In the genomic region with DNA sequence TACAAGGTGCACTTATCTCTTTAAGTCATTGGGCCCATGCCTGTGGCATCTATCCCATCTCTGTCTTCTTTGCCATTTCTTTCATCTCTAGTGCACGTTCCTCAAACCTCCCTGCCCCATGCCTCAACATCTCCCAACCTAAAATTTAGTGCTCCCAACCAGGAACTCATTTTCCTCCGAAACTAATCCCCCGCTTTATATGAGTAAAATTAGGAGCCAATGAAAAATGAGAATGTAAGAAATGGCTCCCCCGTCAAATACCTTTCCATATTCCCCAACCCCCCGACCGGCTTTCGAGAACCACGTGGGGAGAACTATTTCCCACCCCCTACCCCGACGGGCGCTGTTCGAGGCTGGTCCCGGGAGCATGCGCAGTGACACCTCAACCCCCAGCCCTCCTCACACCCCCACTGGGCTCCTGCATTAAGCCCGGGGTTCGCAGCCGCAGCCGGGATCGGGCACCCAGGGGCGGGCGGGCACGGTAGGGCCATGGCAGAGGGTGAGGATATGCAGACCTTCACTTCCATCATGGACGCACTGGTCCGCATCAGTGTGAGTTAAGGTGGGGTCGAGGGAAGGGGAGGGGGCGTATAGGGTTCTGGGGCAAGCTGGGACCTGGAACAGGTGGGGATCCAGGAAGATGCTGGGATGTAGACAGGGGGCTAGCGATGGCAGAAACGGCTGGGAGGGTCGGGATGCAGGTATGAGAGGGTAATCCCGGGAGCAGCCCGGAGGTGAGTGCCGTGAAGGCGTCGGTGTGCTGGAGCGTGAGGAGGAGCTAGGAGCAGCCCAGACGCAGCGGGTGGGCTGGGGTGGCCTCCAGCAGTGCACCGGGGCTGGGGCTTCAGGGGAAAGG, we compare ENCODE assay signal across 1 cellular context.
A peak's percentile ranks its signal among the peaks of the same experiment; 100 is the strongest.
TF ChIP-seq lines count a peak whose summit lies in the region.

A gene with protein sequence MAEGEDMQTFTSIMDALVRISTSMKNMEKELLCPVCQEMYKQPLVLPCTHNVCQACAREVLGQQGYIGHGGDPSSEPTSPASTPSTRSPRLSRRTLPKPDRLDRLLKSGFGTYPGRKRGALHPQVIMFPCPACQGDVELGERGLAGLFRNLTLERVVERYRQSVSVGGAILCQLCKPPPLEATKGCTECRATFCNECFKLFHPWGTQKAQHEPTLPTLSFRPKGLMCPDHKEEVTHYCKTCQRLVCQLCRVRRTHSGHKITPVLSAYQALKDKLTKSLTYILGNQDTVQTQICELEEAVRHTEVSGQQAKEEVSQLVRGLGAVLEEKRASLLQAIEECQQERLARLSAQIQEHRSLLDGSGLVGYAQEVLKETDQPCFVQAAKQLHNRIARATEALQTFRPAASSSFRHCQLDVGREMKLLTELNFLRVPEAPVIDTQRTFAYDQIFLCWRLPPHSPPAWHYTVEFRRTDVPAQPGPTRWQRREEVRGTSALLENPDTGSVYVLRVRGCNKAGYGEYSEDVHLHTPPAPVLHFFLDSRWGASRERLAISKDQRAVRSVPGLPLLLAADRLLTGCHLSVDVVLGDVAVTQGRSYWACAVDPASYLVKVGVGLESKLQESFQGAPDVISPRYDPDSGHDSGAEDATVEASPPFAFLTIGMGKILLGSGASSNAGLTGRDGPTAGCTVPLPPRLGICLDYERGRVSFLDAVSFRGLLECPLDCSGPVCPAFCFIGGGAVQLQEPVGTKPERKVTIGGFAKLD (plus strand): TSS at position 372 of the 856 bp plus-strand sequence. CDS start 118 bp downstream, at position 490.

TF ChIP-seq in HepG2, 621 proteins besides CTCF, POLR2A, EP300 and RAD21:
- TF ChIP-seq BRD4 (CRISPR knock-in tag; IDR thresholded peaks at IDR 0.05) (0 out of 2 replicates have a peak, but pooled peaks have one; percentile 14), NKX3-1 (CRISPR knock-in tag; IDR thresholded peaks at IDR 0.05) (0 out of 2 replicates have a peak, but pooled peaks have one; percentile 10), ZNF557 (CRISPR knock-in tag; IDR thresholded peaks at IDR 0.05) (no peak), KAT2B (IDR thresholded peaks at IDR 0.05; ENCODE audit: borderline replicate concordance, low read depth, low read length) (no peak), ZFP90 (CRISPR knock-in tag; IDR thresholded peaks at IDR 0.05; ENCODE audit: borderline replicate concordance) (no peak), ZNF296 (CRISPR knock-in tag; conservative IDR thresholded peaks at IDR 0.05) (no peak), ZBTB7A (CRISPR knock-in tag; IDR thresholded peaks at IDR 0.05) (no peak), ZNF790 (CRISPR knock-in tag; IDR thresholded peaks at IDR 0.05; ENCODE audit: borderline replicate concordance) (no peak), ZNF598 (CRISPR knock-in tag; IDR thresholded peaks at IDR 0.05; ENCODE audit: borderline replicate concordance) (no peak), ADNP (CRISPR knock-in tag; IDR thresholded peaks at IDR 0.05) (no peak), ARNT2 (CRISPR knock-in tag; IDR thresholded peaks at IDR 0.05; ENCODE audit: low read depth) (no peak), NCOA2 (CRISPR knock-in tag; IDR thresholded peaks at IDR 0.05) (no peak), SMYD3 (CRISPR knock-in tag; IDR thresholded peaks at IDR 0.05) (no peak), GABPB1 (CRISPR knock-in tag; IDR thresholded peaks at IDR 0.05) (no peak), MEF2D (CRISPR knock-in tag; IDR thresholded peaks at IDR 0.05) (no peak), ZNF260 (CRISPR knock-in tag; IDR thresholded peaks at IDR 0.05; ENCODE audit: borderline replicate concordance, low read depth) (no peak), ZNF350 (CRISPR knock-in tag; IDR thresholded peaks at IDR 0.05; ENCODE audit: borderline replicate concordance, low read depth) (no peak), ISL2 (CRISPR knock-in tag; IDR thresholded peaks at IDR 0.05) (no peak), YEATS2 (CRISPR knock-in tag; IDR thresholded peaks at IDR 0.05; ENCODE audit: borderline replicate concordance) (no peak), KDM4B (CRISPR knock-in tag; IDR thresholded peaks at IDR 0.05) (no peak)
- TF ChIP-seq, protein P1, sequence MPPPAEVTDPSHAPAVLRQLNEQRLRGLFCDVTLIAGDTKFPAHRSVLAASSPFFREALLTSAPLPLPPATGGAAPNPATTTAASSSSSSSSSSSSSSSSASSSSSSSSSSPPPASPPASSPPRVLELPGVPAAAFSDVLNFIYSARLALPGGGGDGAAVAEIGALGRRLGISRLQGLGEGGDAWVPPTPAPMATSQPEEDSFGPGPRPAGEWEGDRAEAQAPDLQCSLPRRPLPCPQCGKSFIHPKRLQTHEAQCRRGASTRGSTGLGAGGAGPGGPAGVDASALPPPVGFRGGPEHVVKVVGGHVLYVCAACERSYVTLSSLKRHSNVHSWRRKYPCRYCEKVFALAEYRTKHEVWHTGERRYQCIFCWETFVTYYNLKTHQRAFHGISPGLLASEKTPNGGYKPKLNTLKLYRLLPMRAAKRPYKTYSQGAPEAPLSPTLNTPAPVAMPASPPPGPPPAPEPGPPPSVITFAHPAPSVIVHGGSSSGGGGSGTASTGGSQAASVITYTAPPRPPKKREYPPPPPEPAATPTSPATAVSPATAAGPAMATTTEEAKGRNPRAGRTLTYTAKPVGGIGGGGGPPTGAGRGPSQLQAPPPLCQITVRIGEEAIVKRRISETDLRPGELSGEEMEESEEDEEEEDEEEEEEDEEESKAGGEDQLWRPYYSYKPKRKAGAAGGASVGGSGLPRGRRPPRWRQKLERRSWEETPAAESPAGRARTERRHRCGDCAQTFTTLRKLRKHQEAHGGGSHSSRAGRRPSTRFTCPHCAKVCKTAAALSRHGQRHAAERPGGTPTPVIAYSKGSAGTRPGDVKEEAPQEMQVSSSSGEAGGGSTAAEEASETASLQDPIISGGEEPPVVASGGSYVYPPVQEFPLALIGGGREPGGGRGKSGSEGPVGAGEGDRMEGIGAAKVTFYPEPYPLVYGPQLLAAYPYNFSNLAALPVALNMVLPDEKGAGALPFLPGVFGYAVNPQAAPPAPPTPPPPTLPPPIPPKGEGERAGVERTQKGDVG (CRISPR knock-in tag; IDR thresholded peaks at IDR 0.05; ENCODE audit: borderline replicate concordance) = no peak
- TF ChIP-seq, protein P2, sequence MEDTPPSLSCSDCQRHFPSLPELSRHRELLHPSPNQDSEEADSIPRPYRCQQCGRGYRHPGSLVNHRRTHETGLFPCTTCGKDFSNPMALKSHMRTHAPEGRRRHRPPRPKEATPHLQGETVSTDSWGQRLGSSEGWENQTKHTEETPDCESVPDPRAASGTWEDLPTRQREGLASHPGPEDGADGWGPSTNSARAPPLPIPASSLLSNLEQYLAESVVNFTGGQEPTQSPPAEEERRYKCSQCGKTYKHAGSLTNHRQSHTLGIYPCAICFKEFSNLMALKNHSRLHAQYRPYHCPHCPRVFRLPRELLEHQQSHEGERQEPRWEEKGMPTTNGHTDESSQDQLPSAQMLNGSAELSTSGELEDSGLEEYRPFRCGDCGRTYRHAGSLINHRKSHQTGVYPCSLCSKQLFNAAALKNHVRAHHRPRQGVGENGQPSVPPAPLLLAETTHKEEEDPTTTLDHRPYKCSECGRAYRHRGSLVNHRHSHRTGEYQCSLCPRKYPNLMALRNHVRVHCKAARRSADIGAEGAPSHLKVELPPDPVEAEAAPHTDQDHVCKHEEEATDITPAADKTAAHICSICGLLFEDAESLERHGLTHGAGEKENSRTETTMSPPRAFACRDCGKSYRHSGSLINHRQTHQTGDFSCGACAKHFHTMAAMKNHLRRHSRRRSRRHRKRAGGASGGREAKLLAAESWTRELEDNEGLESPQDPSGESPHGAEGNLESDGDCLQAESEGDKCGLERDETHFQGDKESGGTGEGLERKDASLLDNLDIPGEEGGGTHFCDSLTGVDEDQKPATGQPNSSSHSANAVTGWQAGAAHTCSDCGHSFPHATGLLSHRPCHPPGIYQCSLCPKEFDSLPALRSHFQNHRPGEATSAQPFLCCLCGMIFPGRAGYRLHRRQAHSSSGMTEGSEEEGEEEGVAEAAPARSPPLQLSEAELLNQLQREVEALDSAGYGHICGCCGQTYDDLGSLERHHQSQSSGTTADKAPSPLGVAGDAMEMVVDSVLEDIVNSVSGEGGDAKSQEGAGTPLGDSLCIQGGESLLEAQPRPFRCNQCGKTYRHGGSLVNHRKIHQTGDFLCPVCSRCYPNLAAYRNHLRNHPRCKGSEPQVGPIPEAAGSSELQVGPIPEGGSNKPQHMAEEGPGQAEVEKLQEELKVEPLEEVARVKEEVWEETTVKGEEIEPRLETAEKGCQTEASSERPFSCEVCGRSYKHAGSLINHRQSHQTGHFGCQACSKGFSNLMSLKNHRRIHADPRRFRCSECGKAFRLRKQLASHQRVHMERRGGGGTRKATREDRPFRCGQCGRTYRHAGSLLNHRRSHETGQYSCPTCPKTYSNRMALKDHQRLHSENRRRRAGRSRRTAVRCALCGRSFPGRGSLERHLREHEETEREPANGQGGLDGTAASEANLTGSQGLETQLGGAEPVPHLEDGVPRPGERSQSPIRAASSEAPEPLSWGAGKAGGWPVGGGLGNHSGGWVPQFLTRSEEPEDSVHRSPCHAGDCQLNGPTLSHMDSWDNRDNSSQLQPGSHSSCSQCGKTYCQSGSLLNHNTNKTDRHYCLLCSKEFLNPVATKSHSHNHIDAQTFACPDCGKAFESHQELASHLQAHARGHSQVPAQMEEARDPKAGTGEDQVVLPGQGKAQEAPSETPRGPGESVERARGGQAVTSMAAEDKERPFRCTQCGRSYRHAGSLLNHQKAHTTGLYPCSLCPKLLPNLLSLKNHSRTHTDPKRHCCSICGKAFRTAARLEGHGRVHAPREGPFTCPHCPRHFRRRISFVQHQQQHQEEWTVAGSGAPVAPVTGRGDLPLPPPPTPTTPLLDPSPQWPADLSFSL (CRISPR knock-in tag; IDR thresholded peaks at IDR 0.05) = no peak
- TF ChIP-seq, protein P3, sequence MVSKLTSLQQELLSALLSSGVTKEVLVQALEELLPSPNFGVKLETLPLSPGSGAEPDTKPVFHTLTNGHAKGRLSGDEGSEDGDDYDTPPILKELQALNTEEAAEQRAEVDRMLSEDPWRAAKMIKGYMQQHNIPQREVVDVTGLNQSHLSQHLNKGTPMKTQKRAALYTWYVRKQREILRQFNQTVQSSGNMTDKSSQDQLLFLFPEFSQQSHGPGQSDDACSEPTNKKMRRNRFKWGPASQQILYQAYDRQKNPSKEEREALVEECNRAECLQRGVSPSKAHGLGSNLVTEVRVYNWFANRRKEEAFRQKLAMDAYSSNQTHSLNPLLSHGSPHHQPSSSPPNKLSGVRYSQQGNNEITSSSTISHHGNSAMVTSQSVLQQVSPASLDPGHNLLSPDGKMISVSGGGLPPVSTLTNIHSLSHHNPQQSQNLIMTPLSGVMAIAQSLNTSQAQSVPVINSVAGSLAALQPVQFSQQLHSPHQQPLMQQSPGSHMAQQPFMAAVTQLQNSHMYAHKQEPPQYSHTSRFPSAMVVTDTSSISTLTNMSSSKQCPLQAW (CRISPR knock-in tag; IDR thresholded peaks at IDR 0.05) = 0 out of 2 replicates have a peak, but pooled peaks have one; percentile 5
- TF ChIP-seq, protein P4, sequence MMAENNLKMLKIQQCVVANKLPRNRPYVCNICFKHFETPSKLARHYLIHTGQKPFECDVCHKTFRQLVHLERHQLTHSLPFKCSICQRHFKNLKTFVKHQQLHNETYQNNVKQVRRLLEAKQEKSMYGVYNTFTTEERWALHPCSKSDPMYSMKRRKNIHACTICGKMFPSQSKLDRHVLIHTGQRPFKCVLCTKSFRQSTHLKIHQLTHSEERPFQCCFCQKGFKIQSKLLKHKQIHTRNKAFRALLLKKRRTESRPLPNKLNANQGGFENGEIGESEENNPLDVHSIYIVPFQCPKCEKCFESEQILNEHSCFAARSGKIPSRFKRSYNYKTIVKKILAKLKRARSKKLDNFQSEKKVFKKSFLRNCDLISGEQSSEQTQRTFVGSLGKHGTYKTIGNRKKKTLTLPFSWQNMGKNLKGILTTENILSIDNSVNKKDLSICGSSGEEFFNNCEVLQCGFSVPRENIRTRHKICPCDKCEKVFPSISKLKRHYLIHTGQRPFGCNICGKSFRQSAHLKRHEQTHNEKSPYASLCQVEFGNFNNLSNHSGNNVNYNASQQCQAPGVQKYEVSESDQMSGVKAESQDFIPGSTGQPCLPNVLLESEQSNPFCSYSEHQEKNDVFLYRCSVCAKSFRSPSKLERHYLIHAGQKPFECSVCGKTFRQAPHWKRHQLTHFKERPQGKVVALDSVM (CRISPR knock-in tag; IDR thresholded peaks at IDR 0.05) = no peak
- TF ChIP-seq, protein P5, sequence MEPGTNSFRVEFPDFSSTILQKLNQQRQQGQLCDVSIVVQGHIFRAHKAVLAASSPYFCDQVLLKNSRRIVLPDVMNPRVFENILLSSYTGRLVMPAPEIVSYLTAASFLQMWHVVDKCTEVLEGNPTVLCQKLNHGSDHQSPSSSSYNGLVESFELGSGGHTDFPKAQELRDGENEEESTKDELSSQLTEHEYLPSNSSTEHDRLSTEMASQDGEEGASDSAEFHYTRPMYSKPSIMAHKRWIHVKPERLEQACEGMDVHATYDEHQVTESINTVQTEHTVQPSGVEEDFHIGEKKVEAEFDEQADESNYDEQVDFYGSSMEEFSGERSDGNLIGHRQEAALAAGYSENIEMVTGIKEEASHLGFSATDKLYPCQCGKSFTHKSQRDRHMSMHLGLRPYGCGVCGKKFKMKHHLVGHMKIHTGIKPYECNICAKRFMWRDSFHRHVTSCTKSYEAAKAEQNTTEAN (CRISPR knock-in tag; conservative IDR thresholded peaks at IDR 0.05) = 0 out of 2 replicates have a peak, but pooled peaks have one; percentile 8
- TF ChIP-seq, protein P6, sequence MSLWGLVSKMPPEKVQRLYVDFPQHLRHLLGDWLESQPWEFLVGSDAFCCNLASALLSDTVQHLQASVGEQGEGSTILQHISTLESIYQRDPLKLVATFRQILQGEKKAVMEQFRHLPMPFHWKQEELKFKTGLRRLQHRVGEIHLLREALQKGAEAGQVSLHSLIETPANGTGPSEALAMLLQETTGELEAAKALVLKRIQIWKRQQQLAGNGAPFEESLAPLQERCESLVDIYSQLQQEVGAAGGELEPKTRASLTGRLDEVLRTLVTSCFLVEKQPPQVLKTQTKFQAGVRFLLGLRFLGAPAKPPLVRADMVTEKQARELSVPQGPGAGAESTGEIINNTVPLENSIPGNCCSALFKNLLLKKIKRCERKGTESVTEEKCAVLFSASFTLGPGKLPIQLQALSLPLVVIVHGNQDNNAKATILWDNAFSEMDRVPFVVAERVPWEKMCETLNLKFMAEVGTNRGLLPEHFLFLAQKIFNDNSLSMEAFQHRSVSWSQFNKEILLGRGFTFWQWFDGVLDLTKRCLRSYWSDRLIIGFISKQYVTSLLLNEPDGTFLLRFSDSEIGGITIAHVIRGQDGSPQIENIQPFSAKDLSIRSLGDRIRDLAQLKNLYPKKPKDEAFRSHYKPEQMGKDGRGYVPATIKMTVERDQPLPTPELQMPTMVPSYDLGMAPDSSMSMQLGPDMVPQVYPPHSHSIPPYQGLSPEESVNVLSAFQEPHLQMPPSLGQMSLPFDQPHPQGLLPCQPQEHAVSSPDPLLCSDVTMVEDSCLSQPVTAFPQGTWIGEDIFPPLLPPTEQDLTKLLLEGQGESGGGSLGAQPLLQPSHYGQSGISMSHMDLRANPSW (CRISPR knock-in tag; IDR thresholded peaks at IDR 0.05; ENCODE audit: borderline replicate concordance) = no peak
- TF ChIP-seq, protein P7, sequence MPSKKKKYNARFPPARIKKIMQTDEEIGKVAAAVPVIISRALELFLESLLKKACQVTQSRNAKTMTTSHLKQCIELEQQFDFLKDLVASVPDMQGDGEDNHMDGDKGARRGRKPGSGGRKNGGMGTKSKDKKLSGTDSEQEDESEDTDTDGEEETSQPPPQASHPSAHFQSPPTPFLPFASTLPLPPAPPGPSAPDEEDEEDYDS (CRISPR knock-in tag; IDR thresholded peaks at IDR 0.05) = no peak
TF ChIP-seq in HepG2: peak in this region for 4.
